ENCODE assay signal across 24 cellular contexts in genomic region chr10:119365773-119366640, GRCh38.
A peak's percentile ranks its signal among the peaks of the same experiment; 100 is the strongest.
DNase-seq lines count a peak whose midpoint lies in the region; ATAC-seq and TF ChIP-seq lines count a peak whose summit lies in the region.
"Had no signal": no experiment of that assay in that cellular context is flagged by ENCODE, and none has a peak within 500 bp of the region (broad histone marks: within the 10 kb centered on the region; RNA-seq: fewer than 3 reads in every experiment).

No MANE protein-coding gene starts in this region.

- no peak overlapping the region for H3K14ac ChIP-seq in trophoblast cell (ENCODE audit: low read length)
- no peak overlapping the region for H3K14ac ChIP-seq in neuronal stem cell (ENCODE audit: low read length)

- H4K8ac ChIP-seq in trophoblast cell (ENCODE audit: low read depth, low read length), result no peak overlapping the region
- no peak overlapping the region for H4K8ac ChIP-seq in neuronal stem cell (ENCODE audit: low read depth, low read length)

- H3K79me1 ChIP-seq in trophoblast cell (ENCODE audit: low read length), result no peaks in the 10 kb centered on the region
- no peaks in the 10 kb centered on the region for H3K79me1 ChIP-seq in neuronal stem cell (ENCODE audit: low read depth, low read length)

- H3K27me3 ChIP-seq in heart right ventricle, result no peaks in the 10 kb centered on the region
- no peaks in the 10 kb centered on the region for H3K27me3 ChIP-seq in trophoblast cell (ENCODE audit: insufficient read depth, low read length)
- H3K27me3 ChIP-seq in vagina, result no peaks in the 10 kb centered on the region
- H3K27me3 ChIP-seq in neuronal stem cell (ENCODE audit: control insufficient read depth in 3 of 3, insufficient read depth in 3 of 3, low read depth in 1 of 3, low read length in 3 of 3), result no peaks in the 10 kb centered on the region
- H3K27me3 ChIP-seq: tibial artery had no signal

- peaks cover 42 to 92% (median 78%) of the 10 kb centered on the region in 9 donors for H3K4me1 ChIP-seq in heart right ventricle
- peaks cover 0 to 4% of the 10 kb centered on the region in 2 experiments for H3K4me1 ChIP-seq in trophoblast cell (ENCODE audit: control insufficient read depth in 1 of 2, insufficient read depth in 2 of 2, low read length in 2 of 2)
- H3K4me1 ChIP-seq in vagina, result peaks cover 78% of the 10 kb centered on the region
- H3K4me1 ChIP-seq in neuronal stem cell (ENCODE audit: control insufficient read depth in 2 of 2, insufficient read depth in 1 of 2, low read depth in 1 of 2, low read length in 2 of 2), result peaks cover 8 to 24% of the 10 kb centered on the region in 2 donors

- H4K12ac ChIP-seq in trophoblast cell (ENCODE audit: low read depth, low read length), result no peak overlapping the region

- H3K4me2 ChIP-seq in trophoblast cell (ENCODE audit: low read length) (no peak overlapping the region), neuronal stem cell (ENCODE audit: insufficient read depth, low read length, poor library complexity, severe bottlenecking) (no peak overlapping the region)

- H2BK12ac ChIP-seq in trophoblast cell (ENCODE audit: low read length) (no peak overlapping the region), neuronal stem cell (ENCODE audit: low read length) (no peak overlapping the region)

- DNase-seq in Right ventricle myocardium superior (peak; percentile 66), cardiac septum (ENCODE audit: low spot score) (no peak), heart right ventricle (no peak), trophoblast cell (no peak), vagina (ENCODE audit: extremely low spot score in 2 of 2) (no peak), NCI-H510A treated with DMSO at 0.1 percent for 48 hours (lab: John Stamatoyannopoulos, UW) (no peak), neuronal stem cell (ENCODE audit: low spot score) (no peak), HPDE6-E6E7 (ENCODE audit: extremely low spot score) (no peak)
- DNase-seq: 8988T; activated naive CD4-positive, alpha-beta T cell treated with anti-CD3 and anti-CD28 coated beads for 36 hours; activated T-cell treated with anti-CD3 and anti-CD28 coated beads, Interleukin-2, amount 50 U/mL, for 48 hours; amygdala; Caco-2; DND-41; erythroblast; HFFc6; midbrain; NCI-H1694; NCI-H69; small intestine; tibial artery had no signal

- no peaks in the 10 kb centered on the region for H3K9me3 ChIP-seq in heart right ventricle
- no peaks in the 10 kb centered on the region for H3K9me3 ChIP-seq in trophoblast cell (ENCODE audit: insufficient read depth, low read depth, low read length)
- H3K9me3 ChIP-seq in vagina, result no peaks in the 10 kb centered on the region
- peaks cover 0 to 2% of the 10 kb centered on the region in 2 donors for H3K9me3 ChIP-seq in neuronal stem cell (replicated peaks in 1 of 2; ENCODE audit: control insufficient read depth in 2 of 2, insufficient read depth in 1 of 2, low read depth in 1 of 2, low read length in 2 of 2)
- H3K9me3 ChIP-seq: Caco-2, tibial artery had no signal

- H3K23ac ChIP-seq in trophoblast cell (ENCODE audit: low read length) (no peak overlapping the region), neuronal stem cell (ENCODE audit: low read depth, low read length, poor library complexity) (no peak overlapping the region)

- H3K36me3 ChIP-seq in heart right ventricle (peaks cover 0 to 18% (median 0%) of the 10 kb centered on the region in 9 donors), trophoblast cell (ENCODE audit: control insufficient read depth in 1 of 2, insufficient read depth in 2 of 2, low read length in 2 of 2) (no peaks in the 10 kb centered on the region), vagina (no peaks in the 10 kb centered on the region), neuronal stem cell (replicated peaks in 1 of 2; ENCODE audit: control insufficient read depth in 2 of 2, insufficient read depth in 2 of 2, low read length in 2 of 2) (no peaks in the 10 kb centered on the region)
- H3K36me3 ChIP-seq: tibial artery had no signal

- H2BK120ac ChIP-seq in trophoblast cell (ENCODE audit: insufficient read depth, low read length, poor library complexity), result no peak overlapping the region
- H2BK120ac ChIP-seq in neuronal stem cell (ENCODE audit: low read depth, low read length), result no peak overlapping the region

- H2BK5ac ChIP-seq in trophoblast cell (ENCODE audit: low read depth, low read length, poor library complexity) (no peak overlapping the region), neuronal stem cell (ENCODE audit: low read length) (no peak overlapping the region)

- 69 to 71% methylated on average over 12 of the region's 12 CpGs for WGBS in heart right ventricle, 2 donors
- WGBS in trophoblast cell (ENCODE audit: extremely low coverage, insufficient coverage, insufficient read length), result no CpG with 5 or more reads among the region's 12 CpGs
- WGBS in neuronal stem cell (ENCODE audit: extremely low coverage in 2 of 2, insufficient read length in 2 of 2, insufficient replicate concordance in 1 of 2), 2 donors, result no CpG with 5 or more reads among the region's 12 CpGs

- peak; percentile 21 for ATAC-seq in Right ventricle myocardium superior (ENCODE audit: poor library complexity)
- ATAC-seq in heart right ventricle, result peak in 1 of 8 donors; percentile 16
- ATAC-seq: GM12878; natural killer cell treated with Interleukin-12 subunit alpha and Interleukin-12 subunit beta and Interleukin-15 and Interleukin-18, amount 100 ng/mL, for 72 hours; stimulated activated memory B cell treated with anti-CD40 and anti-IgM and Interleukin-4, amounts not matched to agents 10 μg/mL and 1 μg/mL and 100 μg/mL, for 72 hours had no signal

- no peaks in the 10 kb centered on the region for H3K79me2 ChIP-seq in trophoblast cell (ENCODE audit: control insufficient read depth, insufficient read depth, low read length, poor library complexity)

- intact Hi-C loops in Right ventricle myocardium superior (cut with DNase I), result no loop called here
- intact Hi-C loops in cardiac septum (cut with DNase I), result loop anchor here (5.0 kb wide), 2 partner anchors 84 to 159 kb away; partner anchors contain the start of gene GRK5
- intact Hi-C loops in heart right ventricle (cut with DNase I), result loop anchor here in 1 of 10 donors (5.0 kb wide), 1 partner anchor 41 kb away; no protein-coding TSS in a partner anchor
- intact Hi-C loops in vagina (cut with DNase I), result no loop called here

- H3K4ac ChIP-seq in trophoblast cell (ENCODE audit: low read depth, low read length) (no peak overlapping the region), neuronal stem cell (ENCODE audit: low read length) (no peak overlapping the region)

- H3K27ac ChIP-seq in heart right ventricle (peak overlapping the region in 8 of 10 donors; percentile 21 to 95 (median 48)), trophoblast cell (ENCODE audit: low read depth, low read length) (no peak overlapping the region), vagina (peak overlapping the region; percentile 80), neuronal stem cell (replicated peaks; ENCODE audit: low read length) (no peak overlapping the region)

- no peak overlapping the region for H3K4me3 ChIP-seq in heart right ventricle
- H3K4me3 ChIP-seq in trophoblast cell (ENCODE audit: low read depth, low read length), result no peak overlapping the region
- H3K4me3 ChIP-seq in vagina, result no peak overlapping the region
- no peak overlapping the region for H3K4me3 ChIP-seq in neuronal stem cell (ENCODE audit: low read length in 2 of 2)
- H3K4me3 ChIP-seq: GM12878, tibial artery had no signal

- no peak overlapping the region for H2AK5ac ChIP-seq in trophoblast cell (ENCODE audit: low read length)
- no peak overlapping the region for H2AK5ac ChIP-seq in neuronal stem cell (ENCODE audit: low read depth, low read length)

- peak overlapping the region; percentile 22 for H3K9ac ChIP-seq in trophoblast cell (ENCODE audit: low read length)
- H3K9ac ChIP-seq in neuronal stem cell (ENCODE audit: low read depth, low read length, poor library complexity), result no peak overlapping the region

- no peak for TF ChIP-seq CTCF in heart right ventricle (IDR thresholded peaks at IDR 0.05)
- no peak for TF ChIP-seq CTCF in vagina (IDR thresholded peaks at IDR 0.05)

- H3K18ac ChIP-seq in trophoblast cell (ENCODE audit: low read length), result no peak overlapping the region
- no peak overlapping the region for H3K18ac ChIP-seq in neuronal stem cell (ENCODE audit: low read length)

- H2AFZ ChIP-seq in trophoblast cell (ENCODE audit: insufficient read depth, low read length, poor library complexity) (no peak overlapping the region), neuronal stem cell (ENCODE audit: low read length) (no peak overlapping the region)

- no peak for TF ChIP-seq POLR2A in vagina (IDR thresholded peaks at IDR 0.05)

- H2BK15ac ChIP-seq in neuronal stem cell (ENCODE audit: low read length), result no peak overlapping the region

- H4K91ac ChIP-seq in trophoblast cell (ENCODE audit: low read depth, low read length) (no peak overlapping the region), neuronal stem cell (ENCODE audit: low read depth, low read length, poor library complexity) (no peak overlapping the region)

Comparison
In these comparisons a context has a peak if more than half of its experiments do, and no peak if none do; other contexts are left out.
1. H3K27ac ChIP-seq: peak in heart right ventricle (8 of 10) and vagina (single experiment); none in trophoblast cell (single experiment) and neuronal stem cell (single experiment).